13 cellular contexts compared by ENCODE assay signal in genomic region chr5:148653840-148654781, GRCh38. TPM values are rescaled to one million over a fixed set of nuclear protein-coding genes. Genes with fewer than 3 reads are reported as not detected.
A peak's percentile ranks its signal among the peaks of the same experiment; 100 is the strongest.
DNase-seq lines count a peak whose midpoint lies in the region; ATAC-seq and TF ChIP-seq lines count a peak whose summit lies in the region.
"Had no signal": no experiment of that assay in that cellular context is flagged by ENCODE, and none has a peak within 500 bp of the region (broad histone marks: within the 10 kb centered on the region; RNA-seq: fewer than 3 reads in every experiment).

TSS of gene HTR4 (minus strand) at chr5:148654527. CDS start at chr5:148637014, 17,513 bp downstream.

- H3K27me3 ChIP-seq in ascending aorta (no peaks in the 10 kb centered on the region), smooth muscle cell (ENCODE audit: low read depth) (peaks cover 71% of the 10 kb centered on the region)

- intact Hi-C loops in ascending aorta (cut with DNase I): no loop called here

- no peak within 1 kb of the TSS for H3K9ac ChIP-seq in smooth muscle cell (ENCODE audit: low read depth)

- no peak for ATAC-seq in HG03469 (IDR thresholded peaks at IDR 0.05; ENCODE audit: unreplicated experiment)
- ATAC-seq in GM21717 (IDR thresholded peaks at IDR 0.05; ENCODE audit: unreplicated experiment): no peak

- H3K9me3 ChIP-seq in ascending aorta (no peaks in the 10 kb centered on the region), smooth muscle cell (replicated peaks; ENCODE audit: low read depth) (no peaks in the 10 kb centered on the region)
- H3K9me3 ChIP-seq: A549 had no signal

- H3K4me1 ChIP-seq in ascending aorta (no peaks in the 10 kb centered on the region), smooth muscle cell (ENCODE audit: low read depth) (no peaks in the 10 kb centered on the region)
- H3K4me1 ChIP-seq: A549 had no signal

- no peak within 1 kb of the TSS for H2AFZ ChIP-seq in smooth muscle cell (ENCODE audit: low read depth)

- H4K20me1 ChIP-seq in smooth muscle cell (ENCODE audit: low read depth): no peaks in the 10 kb centered on the region

- no peak within 1 kb of the TSS for H3K27ac ChIP-seq in ascending aorta
- H3K27ac ChIP-seq in smooth muscle cell (ENCODE audit: low read depth): no peak within 1 kb of the TSS
- H3K27ac ChIP-seq: A549 had no signal

- TF ChIP-seq CTCF in ascending aorta (IDR thresholded peaks at IDR 0.05) (no peak), smooth muscle cell (IDR thresholded peaks at IDR 0.05; ENCODE audit: borderline replicate concordance, insufficient read depth, poor library complexity, severe bottlenecking) (no peak)

- H3K79me2 ChIP-seq in smooth muscle cell (ENCODE audit: low read depth): no peaks in the 10 kb centered on the region

- DNase-seq in NCI-H1417 (lab: John Stamatoyannopoulos, UW) (peak in 2 of 3 experiments; percentile 26 to 40), NCI-H1417 treated with DMSO at 0.1 percent for 48 hours (lab: John Stamatoyannopoulos, UW) (no peak), ascending aorta (ENCODE audit: low spot score in 2 of 2) (no peak), iPS-NIHi11 (ENCODE audit: low spot score) (peak; percentile 33), smooth muscle cell (lab: John Stamatoyannopoulos, UW; ENCODE audit: unreplicated experiment) (no peak), superior temporal gyrus (ENCODE audit: extremely low spot score) (no peak)
- DNase-seq: activated B cell treated with CpG ODN at 0.5 μM for 24 hours; activated effector memory CD4-positive, alpha-beta T cell treated with anti-CD3 and anti-CD28 coated beads, Interleukin-2, amount 50 U/mL, for 16 hours had no signal

- H3K36me3 ChIP-seq in ascending aorta: no peaks in the 10 kb centered on the region
- H3K36me3 ChIP-seq in smooth muscle cell (ENCODE audit: low read depth): no peaks in the 10 kb centered on the region

- H3F3A ChIP-seq in smooth muscle cell (ENCODE audit: low read depth): no peaks in the 10 kb centered on the region

- H3K4me3 ChIP-seq in ascending aorta (peak within 1 kb of the TSS; percentile 48 to 52), smooth muscle cell (peak within 1 kb of the TSS; percentile 43)
- H3K4me3 ChIP-seq: A549, lung had no signal

- WGBS in smooth muscle cell (ENCODE audit: low lambda C conversion rate): 13% methylated on average over 43 of the region's 72 CpGs

- H3K4me2 ChIP-seq in smooth muscle cell: peak within 1 kb of the TSS; percentile 83
- H3K4me2 ChIP-seq: A549 had no signal

RNA-seq across cellular contexts. Expression of gene HTR4, which starts in this region (rescaled TPM):
- 0.21 TPM for total RNA-seq in ascending aorta
- 0.09 TPM in 1 of 2 replicates, not detected in the other for total RNA-seq in smooth muscle cell
- polyA plus RNA-seq in smooth muscle cell: not detected in 2 replicates
- total RNA-seq: activated B cell treated with CpG ODN at 0.5 μM for 24 hours, ureter had no signal
- polyA plus RNA-seq: A549, lung had no signal

Comparison
In these comparisons a context has a peak if more than half of its experiments do, and no peak if none do; other contexts are left out.
1. DNase-seq: peak in NCI-H1417 (2 of 3) and iPS-NIHi11 (single experiment); none in NCI-H1417 treated with DMSO at 0.1 percent for 48 hours (single experiment), ascending aorta (0 of 2), smooth muscle cell (single experiment) and superior temporal gyrus (single experiment).